In the genomic region with DNA sequence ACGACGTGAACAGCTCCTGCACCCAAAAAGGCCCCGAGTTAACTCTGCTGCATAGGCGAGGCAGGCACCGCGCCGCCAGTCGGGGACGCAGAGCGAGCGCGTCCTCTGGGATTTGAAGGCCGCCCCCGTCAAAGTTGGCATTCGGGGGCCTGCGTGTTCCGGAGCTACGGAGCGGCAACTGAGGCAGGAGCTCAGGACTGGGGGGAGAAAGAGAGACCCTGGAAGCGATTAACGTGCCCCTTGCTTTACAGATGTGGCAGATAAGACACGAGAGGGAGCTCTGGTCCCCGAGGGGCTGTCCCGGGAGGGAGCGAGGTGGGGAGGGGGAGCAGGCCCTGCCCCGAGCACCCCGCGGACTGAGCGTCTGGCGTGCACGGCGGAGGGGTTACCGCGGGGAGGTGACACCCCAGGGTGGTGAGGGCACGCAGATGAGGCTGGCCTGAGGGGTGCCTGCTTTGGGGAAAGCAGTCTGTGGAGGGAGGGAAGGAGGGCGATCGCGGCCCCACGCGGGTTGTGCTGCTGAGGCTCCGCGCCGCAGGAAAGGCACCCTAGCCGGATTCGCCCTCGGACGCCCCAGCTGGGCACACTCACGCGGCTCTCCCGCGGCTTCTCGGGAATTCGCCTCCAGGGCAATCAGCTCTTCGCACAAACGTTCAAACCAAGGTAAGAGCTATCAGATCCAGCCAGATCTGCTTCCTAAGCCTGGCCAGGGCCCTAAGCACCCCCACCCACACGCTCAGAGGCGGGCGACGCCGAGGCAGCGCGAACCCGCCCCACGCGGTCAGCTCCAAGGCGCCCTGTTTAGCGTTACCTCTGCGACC, we compare ENCODE assay signal across 10 cellular contexts. TPM values are rescaled to one million over a fixed set of nuclear protein-coding genes. Genes with fewer than 3 reads are reported as not detected.
DNase-seq lines count a peak whose midpoint lies in the region; ATAC-seq and TF ChIP-seq lines count a peak whose summit lies in the region.
"Had no signal": no experiment of that assay in that cellular context is flagged by ENCODE, and none has a peak within 500 bp of the region (broad histone marks: within the 10 kb centered on the region; RNA-seq: fewer than 3 reads in every experiment).

No MANE protein-coding gene starts in this region.

- intact Hi-C loops in breast epithelium (cut with DNase I; ENCODE audit: low total_unique reads) (loop anchor here (1.0 kb wide), 1 partner anchor 47 kb away; no protein-coding TSS in a partner anchor), MCF 10A (cut with micrococcal nuclease) (no loop called here)

- TF ChIP-seq CTCF in breast epithelium (IDR thresholded peaks at IDR 0.05): no peak
- TF ChIP-seq CTCF in MCF 10A (IDR thresholded peaks at IDR 0.05; ENCODE audit: unreplicated experiment): no peak
- peak; percentile 47 for TF ChIP-seq CTCF in chondrocyte (IDR thresholded peaks at IDR 0.05)
- TF ChIP-seq CTCF in type B pancreatic cell (conservative IDR thresholded peaks at IDR 0.05): no peak
- no peak for TF ChIP-seq CTCF in omental fat pad (IDR thresholded peaks at IDR 0.05)

- TF ChIP-seq POLR2A in breast epithelium (IDR thresholded peaks at IDR 0.05): no peak

- H3K4me1 Mint-ChIP-seq in MCF 10A (ENCODE audit: insufficient read depth, unreplicated experiment) (peaks cover 7% of the 10 kb centered on the region), chondrocyte (ENCODE audit: low read depth) (peaks cover 51% of the 10 kb centered on the region), type B pancreatic cell (ENCODE audit: unreplicated experiment) (peaks cover 23% of the 10 kb centered on the region)

- peaks cover 0 to 54% of the 10 kb centered on the region in 2 donors for H3K27me3 ChIP-seq in breast epithelium
- H3K27me3 ChIP-seq in muscle layer of duodenum (ENCODE audit: low read depth, low read length): peaks cover 46% of the 10 kb centered on the region

- H3K9me3 ChIP-seq in breast epithelium (no peaks in the 10 kb centered on the region), muscle layer of duodenum (ENCODE audit: control insufficient read depth in 1 of 2, low read length in 2 of 2) (no peaks in the 10 kb centered on the region)

- H3K27ac ChIP-seq in breast epithelium (no peak overlapping the region), muscle layer of duodenum (ENCODE audit: low read length) (no peak overlapping the region)
- H3K27ac ChIP-seq: RWPE1 had no signal

- H3K36me3 Mint-ChIP-seq in MCF 10A (ENCODE audit: insufficient read depth, unreplicated experiment) (no peaks in the 10 kb centered on the region), chondrocyte (ENCODE audit: low read depth) (no peaks in the 10 kb centered on the region), type B pancreatic cell (no peaks in the 10 kb centered on the region)

- H3K9me3 Mint-ChIP-seq in MCF 10A (ENCODE audit: unreplicated experiment) (no peaks in the 10 kb centered on the region), chondrocyte (ENCODE audit: low read depth) (no peaks in the 10 kb centered on the region), type B pancreatic cell (no peaks in the 10 kb centered on the region)

- DNase-seq in breast epithelium (ENCODE audit: low spot score in 2 of 2): no peak
- no peak for DNase-seq in MCF 10A (ENCODE audit: unreplicated experiment)
- DNase-seq in chondrocyte (ENCODE audit: low spot score): no peak
- DNase-seq in type B pancreatic cell (ENCODE audit: extremely low spot score, unreplicated experiment): no peak
- no peak for DNase-seq in NOMO-1 treated with dmso at 0.1 percent for 144 hours (lab: John Stamatoyannopoulos, UW; ENCODE audit: unreplicated experiment)
- DNase-seq in omental fat pad (ENCODE audit: low spot score): no peak
- DNase-seq: activated gamma-delta T cell had no signal

- H3K27me3 Mint-ChIP-seq in MCF 10A (ENCODE audit: insufficient read depth, unreplicated experiment) (peaks cover 37% of the 10 kb centered on the region), chondrocyte (ENCODE audit: low read depth) (peaks cover 14% of the 10 kb centered on the region), type B pancreatic cell (peaks cover 53% of the 10 kb centered on the region)

- ATAC-seq in GM21360 (IDR thresholded peaks at IDR 0.05; ENCODE audit: unreplicated experiment): no peak
- ATAC-seq in omental fat pad (ENCODE audit: low FRiP score): no peak

- H3K4me1 ChIP-seq in breast epithelium (no peaks in the 10 kb centered on the region), muscle layer of duodenum (ENCODE audit: control insufficient read depth in 1 of 2, insufficient read depth in 2 of 2, low read length in 2 of 2) (peaks cover 12 to 31% of the 10 kb centered on the region in 2 donors)

- CTCF ChIA-PET in MCF 10A (lab: Yijun Ruan, JAX): interaction anchor here (0.6 to 1.8 kb wide), 3 partner anchors 9 to 26 kb away, joined by 3 to 6 read pairs (median 4); no protein-coding TSS in a partner anchor

- POLR2A ChIA-PET in MCF 10A (lab: Yijun Ruan, JAX): no interaction called here

- H3K4me3 ChIP-seq in breast epithelium (peak overlapping the region; percentile 10 to 52 (median 38)), muscle layer of duodenum (ENCODE audit: low read depth in 1 of 2, low read length in 2 of 2) (peak overlapping the region; percentile 11 to 55)

- H3K27ac Mint-ChIP-seq in MCF 10A (ENCODE audit: low read depth, unreplicated experiment): no peak overlapping the region
- no peak overlapping the region for H3K27ac Mint-ChIP-seq in chondrocyte (ENCODE audit: unreplicated experiment)
- no peak overlapping the region for H3K27ac Mint-ChIP-seq in type B pancreatic cell

- BruUV-seq in MCF 10A (replicated peaks; lab: Mats Ljungman, UMichigan): no TSS peak

- no peak overlapping the region for H3K4me3 Mint-ChIP-seq in MCF 10A (ENCODE audit: unreplicated experiment)
- H3K4me3 Mint-ChIP-seq in chondrocyte (ENCODE audit: unreplicated experiment): peak overlapping the region; percentile 63
- peak overlapping the region; percentile 83 for H3K4me3 Mint-ChIP-seq in type B pancreatic cell

- H3K36me3 ChIP-seq in breast epithelium (no peaks in the 10 kb centered on the region), muscle layer of duodenum (ENCODE audit: control insufficient read depth in 1 of 2, insufficient read depth in 2 of 2, low read length in 2 of 2) (no peaks in the 10 kb centered on the region)

RNA-seq across cellular contexts. Expression of a gene that starts 26.5 kb away (rescaled TPM):
- under 1 TPM in 1 of 3 donors, not detected in 2; 0.33 TPM for total RNA-seq in breast epithelium
- total RNA-seq in MCF 10A (2022): 0.42 TPM in 1 of 2 replicates, not detected in the other
- total RNA-seq in chondrocyte: 0.27 to 3.6 TPM (median 3.5 TPM) in 3 replicates
- total RNA-seq in type B pancreatic cell (ENCODE audit: low replicate concordance): 0.55 and 1.9 TPM in 2 replicates
- under 1 TPM in 1 of 4 donors, not detected in 3; 0.56 TPM for total RNA-seq in omental fat pad
